ENCODE assay signal across 8 cellular contexts in the genomic region with DNA sequence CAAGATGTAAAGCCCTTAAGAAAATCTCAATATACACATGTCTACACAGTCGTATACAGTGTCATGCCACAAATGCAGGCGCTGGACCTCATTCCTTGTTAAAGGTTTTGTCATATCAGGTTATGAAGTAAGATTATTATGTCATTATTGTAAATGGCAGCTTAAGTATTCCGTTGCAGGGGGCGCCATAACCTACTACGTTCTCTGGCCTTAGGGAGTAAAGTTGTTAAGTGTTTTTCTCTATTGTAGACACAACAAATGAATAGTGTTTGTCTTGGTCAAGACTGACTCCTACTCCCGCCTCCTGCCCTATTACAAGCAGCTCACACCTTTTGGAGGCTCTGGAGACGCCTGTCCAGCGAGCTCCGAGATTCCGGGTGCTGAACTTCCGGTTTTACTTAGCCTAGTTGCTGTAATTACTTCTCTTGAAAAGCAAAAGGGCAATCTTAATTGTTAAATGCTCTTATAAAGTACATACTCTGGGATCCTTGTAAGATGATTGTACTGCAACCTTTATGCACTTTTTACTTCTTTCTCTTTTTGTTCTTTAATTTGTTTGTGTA. TPM values are rescaled to one million over a fixed set of nuclear protein-coding genes. Genes with fewer than 3 reads are reported as not detected.
DNase-seq lines count a peak whose midpoint lies in the region; ATAC-seq, FAIRE-seq and TF ChIP-seq lines count a peak whose summit lies in the region.

No MANE protein-coding gene starts in this region.

- H3K27me3 ChIP-seq in HCT116 (ENCODE audit: insufficient read depth, low read length): no peaks in the 10 kb centered on the region
- no peaks in the 10 kb centered on the region for H3K27me3 ChIP-seq in iPS-18a (ENCODE audit: control insufficient read depth, insufficient read depth, low read length)
- H3K27me3 ChIP-seq in small intestine (ENCODE audit: control insufficient read depth in 2 of 2, insufficient read depth in 2 of 2, low read length in 2 of 2): no peaks in the 10 kb centered on the region

- H4K20me1 ChIP-seq in HCT116 (ENCODE audit: insufficient read depth): no peaks in the 10 kb centered on the region

- peak overlapping the region; percentile 98 for H3K27ac Mint-ChIP-seq in T-helper 17 cell

- no peak for FAIRE-seq in small intestine (lab: Jason Lieb, UNC)

- peaks cover 33% of the 10 kb centered on the region for H3K79me2 ChIP-seq in HCT116 (ENCODE audit: insufficient read depth, low read length)

- H3K27ac ChIP-seq in HCT116 (ENCODE audit: low read depth, low read length) (peak overlapping the region; percentile 87), iPS-18a (ENCODE audit: low read length) (no peak overlapping the region), small intestine (ENCODE audit: low read depth in 1 of 2, low read length in 1 of 2) (peak overlapping the region; percentile 98 to 99)

- peak overlapping the region; percentile 89 for H3K4me3 Mint-ChIP-seq in T-helper 17 cell

- in situ Hi-C loops in astrocyte of the spinal cord (cut with HindIII; ENCODE audit: low sequenced_read_pairs): no loop called here

- TSS peak; percentile 54 for BruUV-seq in HCT116 (replicated peaks; lab: Mats Ljungman, UMichigan)

- H3K4me1 ChIP-seq in HCT116 (ENCODE audit: control insufficient read depth in 1 of 2, insufficient read depth in 2 of 2, low read length in 2 of 2) (peaks cover 4 to 10% of the 10 kb centered on the region in 2 experiments; a peak in 3 of 4 replicates), iPS-18a (ENCODE audit: control insufficient read depth, low read depth, low read length) (peaks cover 3% of the 10 kb centered on the region), small intestine (ENCODE audit: control insufficient read depth in 2 of 2, insufficient read depth in 1 of 2, low read depth in 1 of 2, low read length in 1 of 2) (peaks cover 1 to 2% of the 10 kb centered on the region in 2 donors)

- peak overlapping the region; percentile 94 for H3K9ac ChIP-seq in HCT116 (ENCODE audit: low read length)
- peak overlapping the region; percentile 83 for H3K9ac ChIP-seq in iPS-18a (ENCODE audit: low read length)

- H3K36me3 Mint-ChIP-seq in T-helper 17 cell (ENCODE audit: low read depth): peaks cover 1% of the 10 kb centered on the region

- intact Hi-C loops in HCT116 (cut with micrococcal nuclease): loop anchor here (5.0 to 10.0 kb wide), 2 partner anchors 271 to 1363 kb away; a partner anchor contains a TSS

- peak; percentile 32 for TF ChIP-seq RAD21 in HCT116 (IDR thresholded peaks at IDR 0.05; ENCODE audit: low read depth)

- TF ChIP-seq CTCF in GM12864 (IDR thresholded peaks at IDR 0.05; ENCODE audit: low read depth, low read length, missing control alignments): peak; percentile 46
- TF ChIP-seq CTCF in HCT116 (IDR thresholded peaks at IDR 0.05 in 2 of 3, conservative IDR thresholded peaks at IDR 0.05 in 1 of 3; ENCODE audit: borderline replicate concordance in 1 of 3, insufficient read depth in 1 of 3, low read depth in 2 of 3, low read length in 2 of 3): peak; percentile 27 to 48 (median 34); a peak in 4 of 6 replicates
- peak; percentile 49 for TF ChIP-seq CTCF in astrocyte of the spinal cord (IDR thresholded peaks at IDR 0.05; ENCODE audit: low read depth, low read length)

- RAD21 ChIA-PET in HCT116 (lab: Charles Lee; ENCODE audit: low non-redundant PET in 1 of 2, low total read pairs in 2 of 2, uncharacterized antibody in 2 of 2, unreplicated experiment in 2 of 2): no interaction called here

- H3K36me3 ChIP-seq in HCT116 (ENCODE audit: control insufficient read depth in 1 of 2, insufficient read depth in 2 of 2, low read length in 2 of 2) (peaks cover 21 to 32% of the 10 kb centered on the region in 2 experiments), iPS-18a (ENCODE audit: control insufficient read depth, low read depth, low read length) (peaks cover 40% of the 10 kb centered on the region), small intestine (ENCODE audit: control insufficient read depth in 2 of 2, insufficient read depth in 2 of 2, low read length in 2 of 2) (peaks cover 0 to 8% of the 10 kb centered on the region in 2 donors)

- peak; percentile 40 for DNase-seq in GM12864 (ENCODE audit: low read depth)
- DNase-seq in HCT116 (ENCODE audit: low read depth, low spot score): peak; percentile 57
- peak; percentile 71 for DNase-seq in M059J (ENCODE audit: low read depth)
- peak; percentile 31 to 40 (median 31) for DNase-seq in T-helper 17 cell
- peak; percentile 63 for DNase-seq in astrocyte of the spinal cord (ENCODE audit: low read depth, low spot score)
- peak; percentile 78 for DNase-seq in small intestine
- DNase-seq in OCI-M2 (lab: John Stamatoyannopoulos, UW; ENCODE audit: unreplicated experiment): no peak

- ATAC-seq in HCT116 (peak; percentile 67), T-helper 17 cell (peak; percentile 71)

- H3K27me3 Mint-ChIP-seq in T-helper 17 cell: no peaks in the 10 kb centered on the region

- H3K4me2 ChIP-seq in HCT116 (ENCODE audit: low read length): peak overlapping the region; percentile 89

- no peaks in the 10 kb centered on the region for H3K9me2 ChIP-seq in HCT116 (ENCODE audit: insufficient read depth)

- H3K9me3 ChIP-seq in HCT116 (ENCODE audit: control insufficient read depth in 1 of 2, insufficient read depth in 1 of 2, low read depth in 1 of 2, low read length in 2 of 2) (no peaks in the 10 kb centered on the region), T-helper 17 cell (ENCODE audit: control insufficient read depth, low read length, poor library complexity, severe bottlenecking) (no peaks in the 10 kb centered on the region), iPS-18a (ENCODE audit: control insufficient read depth, low read depth, low read length) (no peaks in the 10 kb centered on the region), small intestine (ENCODE audit: control insufficient read depth, low read depth) (no peaks in the 10 kb centered on the region)

- H3K4me3 ChIP-seq in GM12864 (ENCODE audit: low read depth, low read length) (peak overlapping the region; percentile 98), HCT116 (replicated peaks in 1 of 2; ENCODE audit: low read depth in 1 of 2, low read length in 2 of 2) (peak overlapping the region; percentile 72 to 87), astrocyte of the spinal cord (ENCODE audit: low read depth, low read length) (peak overlapping the region; percentile 78), iPS-18a (ENCODE audit: low read length) (peak overlapping the region; percentile 70), small intestine (ENCODE audit: low read depth in 1 of 2, low read length in 2 of 2) (peak overlapping the region; percentile 95 to 98)

- peaks cover 13% of the 10 kb centered on the region for H3K4me1 Mint-ChIP-seq in T-helper 17 cell

- no peak overlapping the region for H2AFZ ChIP-seq in HCT116 (ENCODE audit: low read depth, low read length, poor library complexity, severe bottlenecking)

- POLR2A ChIA-PET in HCT116 (lab: Charles Lee): interaction anchor here (1.1 kb wide), 1 partner anchor 315 kb away, joined by 3 read pairs; no protein-coding TSS in a partner anchor

- CTCF ChIA-PET in HCT116 (lab: Charles Lee): interaction anchor here (0.7 to 3.2 kb wide), 9 partner anchors 13 to 568 kb away, joined by 3 to 24 read pairs (median 4); a partner anchor contains a TSS

- WGBS in small intestine, 3 donors: 0 to 1% (median 0%) methylated on average over 11 of the region's 11 CpGs

- no peak for TF ChIP-seq POLR2A in HCT116 (IDR thresholded peaks at IDR 0.05; ENCODE audit: borderline replicate concordance, extremely low read depth, insufficient read depth, insufficient read length)

TF ChIP-seq in HCT116, 20 proteins besides CTCF, POLR2A, EP300 and RAD21 (continues in another document):
- TF ChIP-seq, protein P1, sequence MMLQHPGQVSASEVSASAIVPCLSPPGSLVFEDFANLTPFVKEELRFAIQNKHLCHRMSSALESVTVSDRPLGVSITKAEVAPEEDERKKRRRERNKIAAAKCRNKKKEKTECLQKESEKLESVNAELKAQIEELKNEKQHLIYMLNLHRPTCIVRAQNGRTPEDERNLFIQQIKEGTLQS (IDR thresholded peaks at IDR 0.05): no peak
- TF ChIP-seq ZFX (IDR thresholded peaks at IDR 0.05) (no peak), CBX3 (IDR thresholded peaks at IDR 0.05; ENCODE audit: low read depth) (peak; percentile 48; the same call in 1 of the 2 replicates), YY1 (IDR thresholded peaks at IDR 0.05; ENCODE audit: extremely low read depth, insufficient replicate concordance, low read depth, low read length) (peak; percentile 60), JUND (IDR thresholded peaks at IDR 0.05) (no peak; the same call in none of the 2 replicates), ZNF274 (IDR thresholded peaks at IDR 0.05; ENCODE audit: low read depth, low read length) (no peak), FOSL1 (IDR thresholded peaks at IDR 0.05; ENCODE audit: low read depth) (no peak), CEBPB (IDR thresholded peaks at IDR 0.05; ENCODE audit: low read depth) (no peak), ELF1 (IDR thresholded peaks at IDR 0.05; ENCODE audit: borderline replicate concordance, low read depth) (peak; percentile 48)
- TF ChIP-seq, protein P2, sequence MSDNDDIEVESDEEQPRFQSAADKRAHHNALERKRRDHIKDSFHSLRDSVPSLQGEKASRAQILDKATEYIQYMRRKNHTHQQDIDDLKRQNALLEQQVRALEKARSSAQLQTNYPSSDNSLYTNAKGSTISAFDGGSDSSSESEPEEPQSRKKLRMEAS (IDR thresholded peaks at IDR 0.05): peak; percentile 8; the same call in 1 of the 2 replicates

RNA-seq across cellular contexts. Expression of a gene that starts 1.0 kb away (rescaled TPM):
- total RNA-seq in HCT116 (2021; ENCODE audit: unreplicated experiment) (23.9 TPM), T-helper 17 cell (10 to 100 TPM; 13.2 to 16.3 TPM)
- polyA plus RNA-seq in HCT116 (2012): 9.5 and 12.1 TPM in 2 replicates
- total RNA-seq in M059J (2014; rRNA removed; shearing (Covaris generic)): 15.3 and 24.5 TPM in 2 replicates
- 10 to 100 TPM; 13.6 to 15.9 (median 15.1) TPM for polyA plus RNA-seq in small intestine

RNA-seq across cellular contexts. Expression of a gene that starts 29.5 kb away (rescaled TPM):
- total RNA-seq in HCT116 (2021; ENCODE audit: unreplicated experiment) (not detected), T-helper 17 cell (not detected)
- polyA plus RNA-seq in HCT116 (2012): 0.02 and 0.07 TPM in 2 replicates
- total RNA-seq in M059J (2014; rRNA removed; shearing (Covaris generic)): 0.02 TPM in 1 of 2 replicates, not detected in the other
- under 1 TPM in 1 of 3 donors, not detected in 2; 0.01 TPM for polyA plus RNA-seq in small intestine
